ENCODE assay signal across 8 cellular contexts in the genomic region with DNA sequence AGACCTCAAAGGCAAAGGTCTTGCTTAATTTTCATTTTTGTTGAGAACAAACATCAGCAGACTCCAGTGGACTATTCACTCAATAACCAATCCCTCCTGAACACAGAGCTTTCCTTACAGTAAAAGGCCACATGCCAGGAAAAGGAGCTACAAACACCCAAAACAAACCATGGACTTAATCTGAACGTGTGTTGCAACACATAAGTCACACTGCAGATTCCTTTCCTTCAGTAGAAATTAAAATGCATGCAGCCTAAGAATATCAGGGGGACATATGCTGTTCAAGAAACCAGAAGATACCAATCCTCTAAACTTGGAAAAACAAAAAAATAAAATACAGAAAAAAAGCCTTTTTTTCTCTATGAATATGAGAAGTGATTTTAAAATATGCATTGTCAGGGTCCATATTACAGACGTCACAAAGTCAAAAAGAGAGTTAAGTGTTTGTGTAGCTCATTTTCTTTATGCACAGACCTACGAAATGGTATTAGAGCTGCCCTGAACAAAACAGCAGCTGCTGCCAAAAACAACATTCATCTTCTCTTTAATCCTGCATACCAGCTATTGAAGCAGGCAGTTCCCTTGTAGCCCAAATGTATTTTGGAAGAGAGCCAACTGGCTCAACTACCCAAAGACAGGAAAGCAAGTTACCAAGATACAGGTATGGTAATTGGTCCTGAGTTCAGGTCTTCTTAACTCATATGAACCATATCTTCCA. TPM values are rescaled to one million over a fixed set of nuclear protein-coding genes. Genes with fewer than 3 reads are reported as not detected.
DNase-seq lines count a peak whose midpoint lies in the region; ATAC-seq, FAIRE-seq and TF ChIP-seq lines count a peak whose summit lies in the region.

No MANE protein-coding gene starts in this region.

- peak; percentile 83 for ATAC-seq in SK-N-SH treated with all-trans-retinoic acid at 6 μM for 48 hours

- H3K79me2 ChIP-seq in keratinocyte (ENCODE audit: control insufficient read depth, insufficient read depth, low read length): peaks cover 21% of the 10 kb centered on the region

- no peaks in the 10 kb centered on the region for H3K27me3 ChIP-seq in keratinocyte (ENCODE audit: control insufficient read depth, extremely low read depth, insufficient read depth, low read length)
- H3K27me3 ChIP-seq in uterus: no peaks in the 10 kb centered on the region

- DNase-seq in NCI-H2227 (lab: John Stamatoyannopoulos, UW; ENCODE audit: unreplicated experiment) (peak; percentile 8), NCI-H2227 treated with DMSO at 0.1 percent for 48 hours (lab: John Stamatoyannopoulos, UW) (no peak), keratinocyte (ENCODE audit: low read depth, low spot score) (no peak), uterus (no peak), AG08396 (ENCODE audit: low spot score) (no peak), 8988T (no peak)
- no peak for DNase-seq in activated CD4-positive, alpha-beta T cell treated with anti-CD3 and anti-CD28 coated beads, Interleukin-2, amount 50 U/mL, for 48 hours

- no peak for TF ChIP-seq POLR2A in uterus (IDR thresholded peaks at IDR 0.05)

- H3K4me3 ChIP-seq in keratinocyte (ENCODE audit: control insufficient read depth in 2 of 3, extremely low read depth in 1 of 3, insufficient read depth in 2 of 3, low read depth in 1 of 3, low read length in 3 of 3): no peak overlapping the region
- H3K4me3 ChIP-seq in uterus: no peak overlapping the region

- H3K9ac ChIP-seq in keratinocyte (ENCODE audit: control insufficient read depth, extremely low read depth, insufficient read depth, low read length): no peak overlapping the region

- H2AFZ ChIP-seq in keratinocyte (ENCODE audit: control insufficient read depth, low read length): no peak overlapping the region

- intact Hi-C loops in uterus (cut with DNase I; ENCODE audit: low total_unique reads): no loop called here

- TF ChIP-seq CTCF in keratinocyte (optimal IDR thresholded peaks at IDR 0.05 in 1 of 3, IDR thresholded peaks at IDR 0.05 in 1 of 3, conservative IDR thresholded peaks at IDR 0.05 in 1 of 3; ENCODE audit: extremely low read depth in 1 of 3, insufficient read depth in 2 of 3, low read length in 3 of 3): no peak
- no peak for TF ChIP-seq CTCF in uterus (IDR thresholded peaks at IDR 0.05)

- no peaks in the 10 kb centered on the region for H3K36me3 ChIP-seq in keratinocyte (ENCODE audit: control insufficient read depth in 2 of 2, extremely low read depth in 1 of 2, insufficient read depth in 2 of 2, low read length in 2 of 2)
- H3K36me3 ChIP-seq in uterus: no peaks in the 10 kb centered on the region

- peak; percentile 76 for FAIRE-seq in keratinocyte (lab: Jason Lieb, UNC)

- no peaks in the 10 kb centered on the region for H3K9me1 ChIP-seq in keratinocyte (ENCODE audit: control insufficient read depth, extremely low read depth, insufficient read depth, low read length)

- no peaks in the 10 kb centered on the region for H3K9me3 ChIP-seq in keratinocyte (ENCODE audit: control insufficient read depth, low read depth, low read length)
- no peaks in the 10 kb centered on the region for H3K9me3 ChIP-seq in uterus

- dilution Hi-C loops in keratinocyte (cut with MboI; ENCODE audit: extremely low pct_ligation_motif_present, low sequenced_read_pairs): no loop called here

- no peak overlapping the region for H3K4me2 ChIP-seq in keratinocyte (ENCODE audit: control insufficient read depth, extremely low read depth, insufficient read depth, low read depth, low read length)

- H3K4me1 ChIP-seq in keratinocyte (ENCODE audit: control insufficient read depth, extremely low read depth, insufficient read depth, low read length) (peaks cover 18% of the 10 kb centered on the region), uterus (peaks cover 0 to 20% of the 10 kb centered on the region in 2 donors)

- H3K27ac ChIP-seq in keratinocyte (ENCODE audit: control insufficient read depth, insufficient read depth, low read length) (no peak overlapping the region), uterus (peak overlapping the region; percentile 20 to 53)

- no peaks in the 10 kb centered on the region for H4K20me1 ChIP-seq in keratinocyte (ENCODE audit: control insufficient read depth, extremely low read depth, insufficient read depth, low read length)

TF ChIP-seq in SK-N-SH treated with all-trans-retinoic acid at 6 μM for 48 hours, 23 proteins besides CTCF, POLR2A, EP300 and RAD21:
- TF ChIP-seq ISL1 (CRISPR knock-in tag; IDR thresholded peaks at IDR 0.05) (peak; percentile 63), BACH2 (CRISPR knock-in tag; IDR thresholded peaks at IDR 0.05; ENCODE audit: borderline replicate concordance) (no peak), GLIS3 (CRISPR knock-in tag; IDR thresholded peaks at IDR 0.05) (0 out of 2 replicates have a peak, but pooled peaks have one; percentile 9), TSHZ2 (CRISPR knock-in tag; IDR thresholded peaks at IDR 0.05) (0 out of 2 replicates have a peak, but pooled peaks have one; percentile 22), CREB5 (CRISPR knock-in tag; IDR thresholded peaks at IDR 0.05; ENCODE audit: low read depth) (no peak)
TF ChIP-seq in SK-N-SH treated with all-trans-retinoic acid at 6 μM for 48 hours: peak in this region for 3.

RNA-seq across cellular contexts. Expression of gene KITLG, which starts 26.2 kb away (rescaled TPM):
- 10.7 to 21.2 TPM (median 11.3 TPM) in 3 replicates for polyA plus RNA-seq in keratinocyte
- polyA plus RNA-seq in keratinocyte (2011; ENCODE audit: low read depth): 7.6 TPM
- 8.4 and 15.4 TPM in 2 replicates for polyA plus RNA-seq in keratinocyte (2011; cell fraction: cytosol; rRNA removed)
- polyA plus RNA-seq in keratinocyte (2011; cell fraction: nucleus; rRNA removed): 9.6 and 10.9 TPM in 2 replicates
- 8.3 and 12.1 TPM in 2 replicates for polyA plus RNA-seq in keratinocyte (2012; ENCODE audit: low replicate concordance)
- polyA minus RNA-seq in keratinocyte: 7.1 to 27.5 TPM (median 15.6 TPM) in 3 replicates
- polyA minus RNA-seq in keratinocyte (2011; cell fraction: cytosol; rRNA and poly(A)+ RNA removed): 49.3 TPM
- polyA minus RNA-seq in keratinocyte (2011; cell fraction: nucleus; rRNA and poly(A)+ RNA removed): 16.0 and 29.9 TPM in 2 replicates
- total RNA-seq in uterus: 10 to 100 TPM; 19.0 to 51.2 (median 35.8) TPM
